8 cellular contexts compared by ENCODE assay signal in the genomic region with DNA sequence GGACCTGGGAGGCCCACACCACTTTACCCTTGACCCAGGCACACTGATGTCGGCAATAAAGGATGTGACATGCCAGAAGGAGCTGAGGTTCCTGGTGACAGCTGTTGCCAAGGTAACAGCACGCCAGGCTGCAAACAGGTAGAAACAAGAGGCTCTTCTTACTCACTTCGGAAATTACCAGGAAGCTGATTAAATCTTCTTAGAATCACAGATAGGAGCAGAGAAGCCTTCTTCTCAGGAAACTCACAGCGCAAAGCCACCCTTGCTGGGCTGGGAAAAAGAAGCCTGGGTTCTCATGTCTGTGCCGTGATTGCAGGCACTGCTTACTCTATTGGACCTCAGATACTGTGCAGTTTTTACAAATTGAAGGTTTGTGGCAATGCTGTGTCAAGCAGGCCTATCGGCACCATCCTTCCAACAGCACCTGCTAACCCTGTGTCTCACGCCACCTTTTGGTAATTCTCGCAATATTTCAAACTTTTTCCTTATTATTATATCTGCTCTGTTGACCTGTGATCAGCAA.
DNase-seq lines count a peak whose midpoint lies in the region; ATAC-seq and TF ChIP-seq lines count a peak whose summit lies in the region.

No MANE protein-coding gene starts in this region.

- no peaks in the 10 kb centered on the region for H3K27me3 Mint-ChIP-seq in activated T-cell treated with anti-CD3 and anti-CD28 coated beads, Interleukin-2, amount 50 U/mL, for 4 hours (ENCODE audit: low read depth)

- H3K27me3 ChIP-seq in suprapubic skin = no peaks in the 10 kb centered on the region

- 54% methylated on average over 8 of the region's 8 CpGs for WGBS in suprapubic skin

- H3K9me3 Mint-ChIP-seq in activated T-cell treated with anti-CD3 and anti-CD28 coated beads, Interleukin-2, amount 50 U/mL, for 4 hours = no peaks in the 10 kb centered on the region

- peak; percentile 87 to 90 for ATAC-seq in activated T-cell treated with anti-CD3 and anti-CD28 coated beads, Interleukin-2, amount 50 U/mL, for 4 hours
- ATAC-seq in GM19463 (IDR thresholded peaks at IDR 0.05; ENCODE audit: unreplicated experiment) (no peak), HG03045 (IDR thresholded peaks at IDR 0.05; ENCODE audit: unreplicated experiment) (no peak)

- peaks cover 59% of the 10 kb centered on the region for H3K4me1 Mint-ChIP-seq in activated T-cell treated with anti-CD3 and anti-CD28 coated beads, Interleukin-2, amount 50 U/mL, for 4 hours (ENCODE audit: low read depth)

- H3K4me3 Mint-ChIP-seq in activated T-cell treated with anti-CD3 and anti-CD28 coated beads, Interleukin-2, amount 50 U/mL, for 4 hours = peak overlapping the region; percentile 55

- no peaks in the 10 kb centered on the region for H3K36me3 ChIP-seq in suprapubic skin

- H3K36me3 Mint-ChIP-seq in activated T-cell treated with anti-CD3 and anti-CD28 coated beads, Interleukin-2, amount 50 U/mL, for 4 hours (ENCODE audit: insufficient read depth) = no peaks in the 10 kb centered on the region

- peak; percentile 13 for DNase-seq in NCI-H510A treated with DMSO at 0.1 percent for 48 hours (lab: John Stamatoyannopoulos, UW)
- DNase-seq in NCI-H510A (lab: John Stamatoyannopoulos, UW) = no peak
- DNase-seq in activated T-cell treated with anti-CD3 and anti-CD28 coated beads, Interleukin-2, amount 50 U/mL, for 4 hours = peak; percentile 63
- peak; percentile 95 for DNase-seq in kidney tubule cell (ENCODE audit: low spot score)
- DNase-seq in suprapubic skin (ENCODE audit: low spot score in 2 of 2) = peak in 1 of 2 donors; percentile 71
- DNase-seq in NCI-H1048 (lab: John Stamatoyannopoulos, UW) = no peak

- no peaks in the 10 kb centered on the region for H3K9me3 ChIP-seq in suprapubic skin

- H3K27ac ChIP-seq in suprapubic skin = peak overlapping the region; percentile 60

- TF ChIP-seq POLR2A in suprapubic skin (IDR thresholded peaks at IDR 0.05) = no peak

- no peak for TF ChIP-seq EP300 in suprapubic skin (IDR thresholded peaks at IDR 0.05)

- TF ChIP-seq CTCF in suprapubic skin (IDR thresholded peaks at IDR 0.05) = no peak

- no peak overlapping the region for H3K4me3 ChIP-seq in suprapubic skin

- peaks cover 35% of the 10 kb centered on the region for H3K4me1 ChIP-seq in suprapubic skin

Comparison
In these comparisons a context has a peak if more than half of its experiments do, and no peak if none do; other contexts are left out.
1. DNase-seq: peak in NCI-H510A treated with DMSO at 0.1 percent for 48 hours (single experiment), activated T-cell treated with anti-CD3 and anti-CD28 coated beads, Interleukin-2, amount 50 U/mL, for 4 hours (single experiment) and kidney tubule cell (single experiment); none in NCI-H510A (single experiment) and NCI-H1048 (single experiment).
2. ATAC-seq: peak in activated T-cell treated with anti-CD3 and anti-CD28 coated beads, Interleukin-2, amount 50 U/mL, for 4 hours (2 of 2); none in GM19463 (single experiment) and HG03045 (single experiment).